ENCODE assay signal across 20 cellular contexts in genomic region chr6:108673602-108674001, GRCh38.
A peak's percentile ranks its signal among the peaks of the same experiment; 100 is the strongest.
DNase-seq lines count a peak whose midpoint lies in the region; ATAC-seq, FAIRE-seq and TF ChIP-seq lines count a peak whose summit lies in the region.
"Had no signal": no experiment of that assay in that cellular context is flagged by ENCODE, and none has a peak within 500 bp of the region (broad histone marks: within the 10 kb centered on the region; RNA-seq: fewer than 3 reads in every experiment).

No MANE protein-coding gene starts in this region.

- DNase-seq in ELR (ENCODE audit: low read depth) (peak; percentile 91), MM.1S (no peak), bronchial epithelial cell (ENCODE audit: low read depth) (peak; percentile 88), NCI-H1694 treated with DMSO at 0.1 percent for 48 hours (lab: John Stamatoyannopoulos, UW) (no peak), NCI-H510A (lab: John Stamatoyannopoulos, UW) (no peak)
- DNase-seq: activated CD4-positive, alpha-beta T cell treated with anti-CD3 and anti-CD28 coated beads, Interleukin-2, amount 50 U/mL, for 48 hours; activated T-cell treated with anti-CD3 and anti-CD28 coated beads, Interleukin-2, amount 50 U/mL, for 24 hours; dorsolateral prefrontal cortex; NCI-H1092; stimulated activated CD4-positive, alpha-beta T cell treated with anti-CD3 and anti-CD28 coated beads, Interleukin-4, amount 100 ng/mL, for 24 hours; stimulated activated CD8-positive, alpha-beta memory T cell treated with anti-CD3 and anti-CD28 coated beads, Interleukin-4, amount 100 ng/mL, for 48 hours; thyroid gland had no signal

- H3K4me3 ChIP-seq in MM.1S (ENCODE audit: low read length) (no peak overlapping the region), bronchial epithelial cell (ENCODE audit: low read depth, low read length) (no peak overlapping the region), mucosa of rectum (ENCODE audit: low read length in 2 of 2) (no peak overlapping the region)
- H3K4me3 ChIP-seq: dorsolateral prefrontal cortex, hepatocyte, thyroid gland had no signal

- no peaks in the 10 kb centered on the region for H3K9me2 ChIP-seq in MM.1S (replicated peaks; ENCODE audit: insufficient read depth, low read length)

- H3K27me3 ChIP-seq in MM.1S (replicated peaks; ENCODE audit: insufficient read depth, low read length): no peaks in the 10 kb centered on the region
- no peaks in the 10 kb centered on the region for H3K27me3 ChIP-seq in bronchial epithelial cell (ENCODE audit: control insufficient read depth, insufficient read depth, low read length)
- H3K27me3 ChIP-seq in mucosa of rectum (ENCODE audit: control insufficient read depth in 2 of 2, insufficient read depth in 2 of 2, low read length in 2 of 2): no peaks in the 10 kb centered on the region
- H3K27me3 ChIP-seq: dorsolateral prefrontal cortex, hepatocyte, thyroid gland had no signal

- H2AFZ ChIP-seq in MM.1S (ENCODE audit: low read length): no peak overlapping the region
- H2AFZ ChIP-seq: hepatocyte, parathyroid adenoma had no signal

- no peak for TF ChIP-seq CTCF in MM.1S (IDR thresholded peaks at IDR 0.05; ENCODE audit: low read length)
- no peak for TF ChIP-seq CTCF in bronchial epithelial cell (IDR thresholded peaks at IDR 0.05; ENCODE audit: insufficient read depth, low read length, severe bottlenecking)

- peaks cover 90% of the 10 kb centered on the region for H3K4me1 ChIP-seq in MM.1S (ENCODE audit: low read length)
- H3K4me1 ChIP-seq in mucosa of rectum (ENCODE audit: control insufficient read depth in 2 of 2, insufficient read depth in 2 of 2, low read length in 2 of 2): peaks cover 28 to 62% of the 10 kb centered on the region in 2 donors

- peaks cover 8% of the 10 kb centered on the region; the same call in 1 of the 2 replicates for H3K36me3 ChIP-seq in MM.1S (replicated peaks; ENCODE audit: insufficient read depth, low read length)
- H3K36me3 ChIP-seq in bronchial epithelial cell (ENCODE audit: control insufficient read depth, insufficient read depth, low read length): peaks cover 1% of the 10 kb centered on the region
- no peaks in the 10 kb centered on the region for H3K36me3 ChIP-seq in mucosa of rectum (ENCODE audit: control insufficient read depth in 2 of 2, insufficient read depth in 2 of 2, low read length in 2 of 2)
- H3K36me3 ChIP-seq: thyroid gland had no signal

- H3F3A ChIP-seq in MM.1S (ENCODE audit: insufficient read depth, low read length): peaks cover 78% of the 10 kb centered on the region

- no peaks in the 10 kb centered on the region for H4K20me1 ChIP-seq in MM.1S (ENCODE audit: insufficient read depth, low read length)

- FAIRE-seq in bronchial epithelial cell (lab: Jason Lieb, UNC): peak; percentile 58
- FAIRE-seq: D721Med, TTC549 had no signal

- H3K79me2 ChIP-seq in MM.1S (ENCODE audit: low read length): peaks cover 97% of the 10 kb centered on the region

- no peak for ATAC-seq in GM19395 (IDR thresholded peaks at IDR 0.05; ENCODE audit: unreplicated experiment)
- no peak for ATAC-seq in HG02678 (IDR thresholded peaks at IDR 0.05; ENCODE audit: unreplicated experiment)
- ATAC-seq: activated naive CD4-positive, alpha-beta T cell treated with anti-CD3 and anti-CD28 coated beads, Interleukin-2, amount 50 U/mL, for 72 hours had no signal

- H3K27ac ChIP-seq in MM.1S (ENCODE audit: low read length) (peak overlapping the region; percentile 99), mucosa of rectum (ENCODE audit: low read depth in 2 of 2, low read length in 2 of 2) (peak overlapping the region; percentile 56 to 74)
- H3K27ac ChIP-seq: dorsolateral prefrontal cortex, hepatocyte, parathyroid adenoma, thyroid gland had no signal

- H3K9me3 ChIP-seq in MM.1S (replicated peaks; ENCODE audit: insufficient read depth, low read length) (no peaks in the 10 kb centered on the region), mucosa of rectum (ENCODE audit: control insufficient read depth in 2 of 2, low read length in 2 of 2) (no peaks in the 10 kb centered on the region)
- H3K9me3 ChIP-seq: thyroid gland had no signal

- peak overlapping the region; percentile 68 for H3K9ac ChIP-seq in MM.1S (ENCODE audit: low read length)
- no peak overlapping the region for H3K9ac ChIP-seq in mucosa of rectum (ENCODE audit: low read depth in 1 of 2, low read length in 2 of 2)
- H3K9ac ChIP-seq: parathyroid adenoma had no signal

- H3K4me2 ChIP-seq in MM.1S (ENCODE audit: low read depth, low read length): peak overlapping the region; percentile 55
- H3K4me2 ChIP-seq: hepatocyte had no signal

Comparison
In these comparisons a context has a peak if more than half of its experiments do, and no peak if none do; other contexts are left out.
1. DNase-seq: peak in ELR (single experiment) and bronchial epithelial cell (single experiment); none in MM.1S (single experiment), NCI-H1694 treated with DMSO at 0.1 percent for 48 hours (single experiment) and NCI-H510A (single experiment).